Comparison of ENCODE assay signal across 1 cellular context in genomic region chr3:128867200-128868125, GRCh38.
TF ChIP-seq lines count a peak whose summit lies in the region.

No MANE protein-coding gene starts in this region.

TF ChIP-seq in GM12878, 131 proteins besides CTCF, POLR2A, EP300 and RAD21:
- no peak for TF ChIP-seq ZNF592 (IDR thresholded peaks at IDR 0.05)
- no peak for TF ChIP-seq ZSCAN29 (IDR thresholded peaks at IDR 0.05)
- TF ChIP-seq NFXL1 (IDR thresholded peaks at IDR 0.05; ENCODE audit: borderline replicate concordance): peak; percentile 96
- TF ChIP-seq FOS (IDR thresholded peaks at IDR 0.05; ENCODE audit: borderline replicate concordance, extremely low read depth, insufficient read length): no peak
- TF ChIP-seq NR2F1 (conservative IDR thresholded peaks at IDR 0.05): no peak
- TF ChIP-seq ESRRA (IDR thresholded peaks at IDR 0.05; ENCODE audit: low read length): peak; percentile 49; the same call in 1 of the 2 replicates
- no peak for TF ChIP-seq PAX8 (IDR thresholded peaks at IDR 0.05)
- TF ChIP-seq SMARCA5 (IDR thresholded peaks at IDR 0.05): peak; percentile 99
- TF ChIP-seq CHD1 (IDR thresholded peaks at IDR 0.05; ENCODE audit: low read depth, low read length): no peak
- TF ChIP-seq ZNF217 (IDR thresholded peaks at IDR 0.05): 0 out of 2 replicates have a peak, but pooled peaks have one; percentile 28
